Comparison of ENCODE assay signal across 8 cellular contexts in the genomic region with DNA sequence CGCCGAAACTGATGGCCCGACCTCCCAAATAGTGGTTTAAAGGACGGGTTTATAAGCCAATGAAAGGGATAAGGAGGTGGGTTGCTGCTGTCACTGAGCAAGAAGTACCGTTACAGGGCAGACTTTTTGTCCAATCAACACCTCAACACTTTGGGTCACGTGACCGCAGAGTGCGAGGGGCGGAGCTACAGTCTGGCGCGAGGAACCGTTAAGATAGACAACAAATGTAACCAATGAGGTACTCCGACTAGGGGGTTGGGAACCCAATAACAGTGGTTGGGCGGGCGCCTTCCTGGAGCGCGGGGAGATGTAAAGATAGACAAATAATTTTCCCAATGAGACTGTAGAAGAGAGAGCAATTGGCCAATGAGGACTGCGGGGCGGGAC. TPM values are rescaled to one million over a fixed set of nuclear protein-coding genes. Genes with fewer than 3 reads are reported as not detected.
A peak's percentile ranks its signal among the peaks of the same experiment; 100 is the strongest.
DNase-seq lines count a peak whose midpoint lies in the region; ATAC-seq lines count a peak whose summit lies in the region.

A gene with protein sequence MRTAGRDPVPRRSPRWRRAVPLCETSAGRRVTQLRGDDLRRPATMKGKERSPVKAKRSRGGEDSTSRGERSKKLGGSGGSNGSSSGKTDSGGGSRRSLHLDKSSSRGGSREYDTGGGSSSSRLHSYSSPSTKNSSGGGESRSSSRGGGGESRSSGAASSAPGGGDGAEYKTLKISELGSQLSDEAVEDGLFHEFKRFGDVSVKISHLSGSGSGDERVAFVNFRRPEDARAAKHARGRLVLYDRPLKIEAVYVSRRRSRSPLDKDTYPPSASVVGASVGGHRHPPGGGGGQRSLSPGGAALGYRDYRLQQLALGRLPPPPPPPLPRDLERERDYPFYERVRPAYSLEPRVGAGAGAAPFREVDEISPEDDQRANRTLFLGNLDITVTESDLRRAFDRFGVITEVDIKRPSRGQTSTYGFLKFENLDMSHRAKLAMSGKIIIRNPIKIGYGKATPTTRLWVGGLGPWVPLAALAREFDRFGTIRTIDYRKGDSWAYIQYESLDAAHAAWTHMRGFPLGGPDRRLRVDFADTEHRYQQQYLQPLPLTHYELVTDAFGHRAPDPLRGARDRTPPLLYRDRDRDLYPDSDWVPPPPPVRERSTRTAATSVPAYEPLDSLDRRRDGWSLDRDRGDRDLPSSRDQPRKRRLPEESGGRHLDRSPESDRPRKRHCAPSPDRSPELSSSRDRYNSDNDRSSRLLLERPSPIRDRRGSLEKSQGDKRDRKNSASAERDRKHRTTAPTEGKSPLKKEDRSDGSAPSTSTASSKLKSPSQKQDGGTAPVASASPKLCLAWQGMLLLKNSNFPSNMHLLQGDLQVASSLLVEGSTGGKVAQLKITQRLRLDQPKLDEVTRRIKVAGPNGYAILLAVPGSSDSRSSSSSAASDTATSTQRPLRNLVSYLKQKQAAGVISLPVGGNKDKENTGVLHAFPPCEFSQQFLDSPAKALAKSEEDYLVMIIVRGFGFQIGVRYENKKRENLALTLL (plus strand): TSS at position 338 of the 387 bp plus-strand sequence. CDS start 29 bp downstream, at position 367.

- peak; percentile 100 for DNase-seq in GDM1 (lab: John Stamatoyannopoulos, UW)
- peak; percentile 100 for DNase-seq in NAMALWA (ENCODE audit: low spot score)
- peak; percentile 100 for DNase-seq in SK-N-DZ (ENCODE audit: low spot score)
- peak; percentile 96 for DNase-seq in activated naive CD4-positive, alpha-beta T cell treated with Interleukin-2 at 50 U/mL for 16 hours
- peak; percentile 99 for DNase-seq in germinal center (ENCODE audit: low spot score)
- peak; percentile 100 for DNase-seq in non-pigmented ciliary epithelial cell (ENCODE audit: low read depth)
- peak; percentile 100 for DNase-seq in superior temporal gyrus (ENCODE audit: extremely low spot score)

- peak; percentile 66 for ATAC-seq in HG02571 (IDR thresholded peaks at IDR 0.05; ENCODE audit: unreplicated experiment)

RNA-seq across cellular contexts. Expression of the gene that starts here (rescaled TPM):
- 12.3 and 18.1 TPM in 2 replicates for polyA plus RNA-seq in SK-N-DZ (2014; cell fraction: cytosol; rRNA removed)
- polyA plus RNA-seq in SK-N-DZ (2014; cell fraction: nucleus; rRNA removed): 14.0 and 14.1 TPM in 2 replicates

Comparison
In these comparisons a context has a peak if more than half of its experiments do, and no peak if none do; other contexts are left out.
1. Peak in every context shown above with its lines: DNase-seq and ATAC-seq.